35 cellular contexts compared by ENCODE assay signal in genomic region chr15:60244813-60245212, GRCh38.
"Had no signal": no experiment of that assay in that cellular context is flagged by ENCODE, and none has a peak within 500 bp of the region (broad histone marks: within the 10 kb centered on the region; RNA-seq: fewer than 3 reads in every experiment).

No MANE protein-coding gene starts in this region.

- DNase-seq: Karpas-422, Kasumi-1, MG63, MM.1S, MV-4-11, NCI-H1048, NCI-H1092, NCI-H1092 treated with DMSO at 0.1 percent for 48 hours, NCI-H1105, NCI-H1105 treated with DMSO at 0.1 percent for 48 hours, NCI-H1417, NCI-H1417 treated with DMSO at 0.1 percent for 48 hours, NCI-H1436, NCI-H1436 treated with DMSO at 0.1 percent for 48 hours, NCI-H146, NCI-H1694, NCI-H1694 treated with DMSO at 0.1 percent for 48 hours, NCI-H187, NCI-H187 treated with DMSO at 0.1 percent for 48 hours, NCI-H1930, NCI-H2029, NCI-H2029 treated with DMSO at 0.1 percent for 48 hours, NCI-H2081, NCI-H2081 treated with DMSO at 0.1 percent for 48 hours, NCI-H2107, NCI-H2171, NCI-H2171 treated with DMSO at 0.1 percent for 48 hours, NCI-H2227 treated with DMSO at 0.1 percent for 48 hours, NCI-H226, NCI-H345, NCI-H446, NCI-H446 treated with DMSO at 0.1 percent for 48 hours, NCI-H510A, NCI-H510A treated with DMSO at 0.1 percent for 48 hours had no signal

- H3K36me3 ChIP-seq: MG63 had no signal

- H3K27ac ChIP-seq: KMS-11 had no signal

- H3K4me3 ChIP-seq: MG63 had no signal

- H3K4me2 ChIP-seq: KMS-11 had no signal
